In genomic region chr5:76082790-76083554, GRCh38 we compare ENCODE assay signal across 8 cellular contexts. TPM values are rescaled to one million over a fixed set of nuclear protein-coding genes. Genes with fewer than 3 reads are reported as not detected.
DNase-seq lines count a peak whose midpoint lies in the region; ATAC-seq and TF ChIP-seq lines count a peak whose summit lies in the region.

Gene SV2C, plus strand, starts transcription at chr5:76083383. Its CDS starts 48,368 bp downstream, at chr5:76131751.

- no peak within 1 kb of the TSS for H3K4me2 ChIP-seq in OCI-LY7 (ENCODE audit: low read length)

- no peak within 1 kb of the TSS for H3K27ac ChIP-seq in CD8-positive, alpha-beta memory T cell (ENCODE audit: low read depth, low read length)
- H3K27ac ChIP-seq in iPS-20b (ENCODE audit: low read length) (no peak within 1 kb of the TSS), OCI-LY7 (ENCODE audit: low read depth, low read length, poor library complexity, severe bottlenecking) (no peak within 1 kb of the TSS)

- H3K79me2 ChIP-seq in OCI-LY7 (ENCODE audit: insufficient read depth, low read depth, low read length): no peaks in the 10 kb centered on the region

- intact Hi-C loops in OCI-LY7 (cut with micrococcal nuclease; ENCODE audit: unreplicated experiment): no loop called here

- H3K9me3 Mint-ChIP-seq in CD8-positive, alpha-beta memory T cell: no peaks in the 10 kb centered on the region
- no peaks in the 10 kb centered on the region for H3K9me3 Mint-ChIP-seq in IgD-negative memory B cell
- no peaks in the 10 kb centered on the region for H3K9me3 Mint-ChIP-seq in activated T-cell treated with anti-CD3 and anti-CD28 coated beads, Interleukin-2, amount 50 U/mL, for 72 hours

- no peak within 1 kb of the TSS for H3K4me3 ChIP-seq in CD8-positive, alpha-beta memory T cell (ENCODE audit: low read length)
- H3K4me3 ChIP-seq in iPS-20b (ENCODE audit: low read length) (peak within 1 kb of the TSS; percentile 83), OCI-LY7 (ENCODE audit: low read depth, low read length, poor library complexity, severe bottlenecking) (no peak within 1 kb of the TSS)

- no peaks in the 10 kb centered on the region for H3K9me2 ChIP-seq in OCI-LY7 (ENCODE audit: insufficient read depth, low read length)

- H3K9ac ChIP-seq in iPS-20b (ENCODE audit: low read depth, low read length): peak within 1 kb of the TSS; percentile 20; the same call in 1 of the 2 replicates

- peaks cover 46 to 83% of the 10 kb centered on the region in 2 donors for H3K27me3 Mint-ChIP-seq in CD8-positive, alpha-beta memory T cell
- peaks cover 58% of the 10 kb centered on the region for H3K27me3 Mint-ChIP-seq in IgD-negative memory B cell
- H3K27me3 Mint-ChIP-seq in activated T-cell treated with anti-CD3 and anti-CD28 coated beads, Interleukin-2, amount 50 U/mL, for 72 hours (ENCODE audit: low read depth): peaks cover 75% of the 10 kb centered on the region

- H4K20me1 ChIP-seq in OCI-LY7 (ENCODE audit: insufficient read depth, low read length): no peaks in the 10 kb centered on the region

- peak within 1 kb of the TSS in 4 of 8 donors; percentile 21 to 40 (median 33) for H3K27ac Mint-ChIP-seq in CD8-positive, alpha-beta memory T cell
- H3K27ac Mint-ChIP-seq in IgD-negative memory B cell: peak within 1 kb of the TSS in 2 of 3 donors; percentile 57 to 59
- H3K27ac Mint-ChIP-seq in activated T-cell treated with anti-CD3 and anti-CD28 coated beads, Interleukin-2, amount 50 U/mL, for 72 hours: peak within 1 kb of the TSS; percentile 25

- no TSS peak for BruUV-seq in OCI-LY7 (replicated peaks; lab: Mats Ljungman, UMichigan)

- POLR2A ChIA-PET in CD8-positive, alpha-beta memory T cell (lab: Charles Lee): no interaction called here
- POLR2A ChIA-PET in OCI-LY7 (lab: Charles Lee): no interaction called here

- no peaks in the 10 kb centered on the region for H3K36me3 ChIP-seq in CD8-positive, alpha-beta memory T cell (ENCODE audit: insufficient read depth, low read length)
- no peaks in the 10 kb centered on the region for H3K36me3 ChIP-seq in iPS-20b (ENCODE audit: insufficient read depth, low read depth, low read length)
- H3K36me3 ChIP-seq in OCI-LY7 (ENCODE audit: insufficient read depth, low read length): no peaks in the 10 kb centered on the region

- H3K4me1 Mint-ChIP-seq in CD8-positive, alpha-beta memory T cell: peaks cover 20 to 34% (median 29%) of the 10 kb centered on the region in 3 donors
- H3K4me1 Mint-ChIP-seq in IgD-negative memory B cell: peaks cover 5 to 18% (median 16%) of the 10 kb centered on the region in 3 donors
- peaks cover 31% of the 10 kb centered on the region for H3K4me1 Mint-ChIP-seq in activated T-cell treated with anti-CD3 and anti-CD28 coated beads, Interleukin-2, amount 50 U/mL, for 72 hours (ENCODE audit: low read depth)

- ATAC-seq in activated T-cell treated with anti-CD3 and anti-CD28 coated beads, Interleukin-2, amount 50 U/mL, for 72 hours (replicated peaks in 1 of 2): peak; percentile 70 to 75
- no peak for ATAC-seq in GM19452 (IDR thresholded peaks at IDR 0.05; ENCODE audit: unreplicated experiment)

- peak within 1 kb of the TSS; percentile 61 to 88 (median 71) for H3K4me3 Mint-ChIP-seq in CD8-positive, alpha-beta memory T cell
- H3K4me3 Mint-ChIP-seq in IgD-negative memory B cell: peak within 1 kb of the TSS; percentile 48 to 89 (median 78)
- peak within 1 kb of the TSS; percentile 89 to 92 for H3K4me3 Mint-ChIP-seq in activated T-cell treated with anti-CD3 and anti-CD28 coated beads, Interleukin-2, amount 50 U/mL, for 72 hours

- H3K9me3 ChIP-seq in CD8-positive, alpha-beta memory T cell (ENCODE audit: low read length): no peaks in the 10 kb centered on the region
- H3K9me3 ChIP-seq in iPS-20b (ENCODE audit: insufficient read depth, low read depth, low read length) (no peaks in the 10 kb centered on the region), OCI-LY7 (ENCODE audit: low read length) (no peaks in the 10 kb centered on the region)

- no peaks in the 10 kb centered on the region for H3K36me3 Mint-ChIP-seq in CD8-positive, alpha-beta memory T cell
- H3K36me3 Mint-ChIP-seq in IgD-negative memory B cell: no peaks in the 10 kb centered on the region
- peaks cover 2 to 4% of the 10 kb centered on the region in 2 donors for H3K36me3 Mint-ChIP-seq in activated T-cell treated with anti-CD3 and anti-CD28 coated beads, Interleukin-2, amount 50 U/mL, for 72 hours (ENCODE audit: insufficient read depth in 2 of 2)

- CTCF ChIA-PET in CD8-positive, alpha-beta memory T cell (lab: Charles Lee): no interaction called here
- CTCF ChIA-PET in OCI-LY7 (lab: Charles Lee; ENCODE audit: unreplicated experiment): no interaction called here

- H3K4me1 ChIP-seq in CD8-positive, alpha-beta memory T cell (ENCODE audit: insufficient read depth, low read length): peaks cover 12% of the 10 kb centered on the region
- 0 out of 2 replicates have a peak, but pooled peaks cover 4% of the 10 kb centered on the region for H3K4me1 ChIP-seq in iPS-20b (ENCODE audit: insufficient read depth, low read length)
- no peaks in the 10 kb centered on the region for H3K4me1 ChIP-seq in OCI-LY7 (ENCODE audit: insufficient read depth, low read length, poor library complexity, severe bottlenecking)

- no peak for DNase-seq in CD8-positive, alpha-beta memory T cell
- peak; percentile 62 for DNase-seq in activated T-cell treated with anti-CD3 and anti-CD28 coated beads, Interleukin-2, amount 50 U/mL, for 72 hours
- peak; percentile 43 for DNase-seq in stimulated activated CD4-positive, alpha-beta T cell treated with anti-CD3 and anti-CD28 coated beads, Interleukin-4, amount 100 ng/mL, for 24 hours
- DNase-seq in OCI-LY7 (ENCODE audit: low spot score) (no peak), SIG-M5 (lab: John Stamatoyannopoulos, UW) (no peak)

- TF ChIP-seq CTCF in OCI-LY7 (conservative IDR thresholded peaks at IDR 0.05; ENCODE audit: low read length): no peak

- H2AFZ ChIP-seq in OCI-LY7 (ENCODE audit: low read length): no peak within 1 kb of the TSS

- H3K27me3 ChIP-seq in CD8-positive, alpha-beta memory T cell (ENCODE audit: insufficient read depth, low read length, poor library complexity, severe bottlenecking): peaks cover 19% of the 10 kb centered on the region
- peaks cover 97% of the 10 kb centered on the region for H3K27me3 ChIP-seq in iPS-20b (ENCODE audit: insufficient read depth, low read length)

RNA-seq across cellular contexts. Expression of gene SV2C, which starts in this region (rescaled TPM):
- not detected for total RNA-seq in CD8-positive, alpha-beta memory T cell
- polyA plus RNA-seq in CD8-positive, alpha-beta memory T cell: not detected
- not detected for polyA plus RNA-seq in IgD-negative memory B cell
- under 1 TPM; 0.19 to 0.23 TPM for total RNA-seq in activated T-cell treated with anti-CD3 and anti-CD28 coated beads, Interleukin-2, amount 50 U/mL, for 72 hours
- total RNA-seq in OCI-LY7 (2014; rRNA removed; shearing (Covaris generic)): not detected in 2 replicates
- not detected in 2 replicates for total RNA-seq in OCI-LY7 (2022)

Comparison
In these comparisons a context has a peak if more than half of its experiments do, and no peak if none do; other contexts are left out.
1. Peak in DNase-seq and ATAC-seq in activated T-cell treated with anti-CD3 and anti-CD28 coated beads, Interleukin-2, amount 50 U/mL, for 72 hours; RNA of the gene not detected or under 1 TPM.